In genomic region chr7:155483868-155484325, GRCh38 we compare ENCODE assay signal across 17 cellular contexts. TPM values are rescaled to one million over a fixed set of nuclear protein-coding genes. Genes with fewer than 3 reads are reported as not detected.
DNase-seq lines count a peak whose midpoint lies in the region; ATAC-seq and TF ChIP-seq lines count a peak whose summit lies in the region.
"Had no signal": no experiment of that assay in that cellular context is flagged by ENCODE, and none has a peak within 500 bp of the region (broad histone marks: within the 10 kb centered on the region; RNA-seq: fewer than 3 reads in every experiment).

No MANE protein-coding gene starts in this region.

- no peak overlapping the region for H4K8ac ChIP-seq in neuronal stem cell (ENCODE audit: low read depth, low read length)

- no CpG with 5 or more reads among the region's 16 CpGs for WGBS in neuronal stem cell (ENCODE audit: extremely low coverage in 2 of 2, insufficient read length in 2 of 2, insufficient replicate concordance in 1 of 2), 2 donors

- TF ChIP-seq CTCF in GM10248 (IDR thresholded peaks at IDR 0.05; ENCODE audit: control extremely low read depth, extremely low read depth, low read depth, missing control alignments) = no peak
- no peak for TF ChIP-seq CTCF in glutamatergic neuron (IDR thresholded peaks at IDR 0.05; ENCODE audit: partially characterized antibody, unreplicated experiment)

- H2AK5ac ChIP-seq in neuronal stem cell (ENCODE audit: low read depth, low read length) = peak overlapping the region; percentile 27

- H3K4me1 ChIP-seq in SJCRH30 = peaks cover 14% of the 10 kb centered on the region
- peaks cover 15 to 24% of the 10 kb centered on the region in 2 donors for H3K4me1 ChIP-seq in neuronal stem cell (ENCODE audit: control insufficient read depth in 2 of 2, insufficient read depth in 1 of 2, low read depth in 1 of 2, low read length in 2 of 2)

- peak overlapping the region; percentile 77 for H3K14ac ChIP-seq in neuronal stem cell (ENCODE audit: low read length)

- no peaks in the 10 kb centered on the region for H3K79me1 ChIP-seq in neuronal stem cell (ENCODE audit: low read depth, low read length)

- no peak overlapping the region for H3K9ac ChIP-seq in neuronal stem cell (ENCODE audit: low read depth, low read length, poor library complexity)

- no peak overlapping the region for H4K91ac ChIP-seq in neuronal stem cell (ENCODE audit: low read depth, low read length, poor library complexity)

- H3K4me3 Mint-ChIP-seq in glutamatergic neuron (ENCODE audit: unreplicated experiment) = no peak overlapping the region
- H3K4me3 Mint-ChIP-seq: activated naive CD8-positive, alpha-beta T cell treated with anti-CD3 and anti-CD28 coated beads, Interleukin-2, amount 10 ng/mL, durations not matched to agents 7 days and 5 days; activated T-cell treated with anti-CD3 and anti-CD28 coated beads, Interleukin-2, amount 50 U/mL, for 4 hours had no signal

- POLR2A ChIA-PET in GM10248 (lab: Yijun Ruan, JAX) = no interaction called here

- no peak overlapping the region for H2BK15ac ChIP-seq in neuronal stem cell (ENCODE audit: low read length)

- no peak overlapping the region for H2BK120ac ChIP-seq in neuronal stem cell (ENCODE audit: low read depth, low read length)

- in situ Hi-C loops in KBM-7 (cut with MboI; ENCODE audit: low pct_unique_long_range_greater_than_20kb, low sequenced_read_pairs) = no loop called here

- H3K23ac ChIP-seq in neuronal stem cell (ENCODE audit: low read depth, low read length, poor library complexity) = no peak overlapping the region

- peaks cover 2% of the 10 kb centered on the region for H3K9me3 Mint-ChIP-seq in glutamatergic neuron (ENCODE audit: unreplicated experiment)

- no peak for ATAC-seq in HG03457 (IDR thresholded peaks at IDR 0.05; ENCODE audit: unreplicated experiment)
- ATAC-seq: HepG2 had no signal

- H2BK5ac ChIP-seq in neuronal stem cell (ENCODE audit: low read length) = no peak overlapping the region

- H3K27me3 ChIP-seq in SJCRH30 = no peaks in the 10 kb centered on the region
- peaks cover 0 to 4% (median 0%) of the 10 kb centered on the region in 3 experiments for H3K27me3 ChIP-seq in neuronal stem cell (ENCODE audit: control insufficient read depth in 3 of 3, insufficient read depth in 3 of 3, low read depth in 1 of 3, low read length in 3 of 3)

- H3K9me3 ChIP-seq in SJCRH30 (replicated peaks) = no peaks in the 10 kb centered on the region
- peaks cover 0 to 1% of the 10 kb centered on the region in 2 donors for H3K9me3 ChIP-seq in neuronal stem cell (replicated peaks in 1 of 2; ENCODE audit: control insufficient read depth in 2 of 2, insufficient read depth in 1 of 2, low read depth in 1 of 2, low read length in 2 of 2)

- H3K4me1 Mint-ChIP-seq in glutamatergic neuron (ENCODE audit: low read depth, unreplicated experiment) = peaks cover 9% of the 10 kb centered on the region

- H3K27ac Mint-ChIP-seq in glutamatergic neuron (ENCODE audit: unreplicated experiment) = peak overlapping the region; percentile 28
- H3K27ac Mint-ChIP-seq: activated naive CD8-positive, alpha-beta T cell treated with anti-CD3 and anti-CD28 coated beads, Interleukin-2, amount 10 ng/mL, durations not matched to agents 7 days and 5 days had no signal

- H3K4me3 ChIP-seq in SJCRH30 (no peak overlapping the region), neuronal stem cell (ENCODE audit: low read length in 2 of 2) (no peak overlapping the region)

- H3K27ac ChIP-seq in SJCRH30 (no peak overlapping the region), neuronal stem cell (replicated peaks; ENCODE audit: low read length) (no peak overlapping the region)

- peak overlapping the region; percentile 81 for H3K18ac ChIP-seq in neuronal stem cell (ENCODE audit: low read length)

- H3K4ac ChIP-seq in neuronal stem cell (ENCODE audit: low read length) = no peak overlapping the region

- no peak overlapping the region for H2BK12ac ChIP-seq in neuronal stem cell (ENCODE audit: low read length)

- peak overlapping the region; percentile 65 for H2AFZ ChIP-seq in neuronal stem cell (ENCODE audit: low read length)

- CTCF ChIA-PET in GM10248 (lab: Yijun Ruan, JAX) = no interaction called here

- peak overlapping the region; percentile 15 for H3K4me2 ChIP-seq in neuronal stem cell (ENCODE audit: insufficient read depth, low read length, poor library complexity, severe bottlenecking)

- DNase-seq in GM10248 (ENCODE audit: extremely low spot score) (peak; percentile 3), SJCRH30 (peak; percentile 86 to 87), glutamatergic neuron (no peak), neuronal stem cell (ENCODE audit: low spot score) (no peak), KBM-7 (no peak), HuH-7 (ENCODE audit: low spot score) (no peak)
- DNase-seq in activated CD4-positive, alpha-beta T cell treated with anti-CD3 and anti-CD28 coated beads for 1 hour = no peak
- DNase-seq: activated CD4-positive, alpha-beta T cell treated with anti-CD3 and anti-CD28 coated beads, Interleukin-2, amount 50 U/mL, for 1 hour; activated naive CD8-positive, alpha-beta T cell treated with anti-CD3 and anti-CD28 coated beads, Interleukin-2, amount 10 ng/mL, durations not matched to agents 7 days and 5 days; activated T-cell treated with anti-CD3 and anti-CD28 coated beads, Interleukin-2, amount 50 U/mL, for 4 hours; H7; NCI-H1048; stimulated activated CD4-positive, alpha-beta T cell treated with anti-CD3 and anti-CD28 coated beads, Interleukin-4, amount 100 ng/mL, for 1 hour; T1000 had no signal

- H3K36me3 ChIP-seq in SJCRH30 (no peaks in the 10 kb centered on the region), neuronal stem cell (replicated peaks in 1 of 2; ENCODE audit: control insufficient read depth in 2 of 2, insufficient read depth in 2 of 2, low read length in 2 of 2) (no peaks in the 10 kb centered on the region)

- peaks cover 11% of the 10 kb centered on the region for H3K27me3 Mint-ChIP-seq in glutamatergic neuron (ENCODE audit: unreplicated experiment)

- peaks cover 3% of the 10 kb centered on the region for H3K36me3 Mint-ChIP-seq in glutamatergic neuron (ENCODE audit: unreplicated experiment)
- H3K36me3 Mint-ChIP-seq: activated naive CD8-positive, alpha-beta T cell treated with anti-CD3 and anti-CD28 coated beads, Interleukin-2, amount 10 ng/mL, durations not matched to agents 7 days and 5 days had no signal

RNA-seq across cellular contexts. Expression of gene EN2, which starts 26.0 kb away (rescaled TPM):
- total RNA-seq in SJCRH30 (2014; rRNA removed; shearing (Covaris generic)) = 0.61 and 0.81 TPM in 2 replicates
- total RNA-seq in glutamatergic neuron (ENCODE audit: unreplicated experiment) = 0.20 TPM
- polyA plus RNA-seq in neuronal stem cell (2013, experiment 1 of 2) = not detected
- not detected for polyA plus RNA-seq in neuronal stem cell (2013, experiment 2 of 2)
- total RNA-seq: activated naive CD8-positive, alpha-beta T cell treated with anti-CD3 and anti-CD28 coated beads, Interleukin-2, amount 10 ng/mL, durations not matched to agents 7 days and 5 days; activated T-cell treated with anti-CD3 and anti-CD28 coated beads, Interleukin-2, amount 50 U/mL, for 4 hours; H7; HepG2 had no signal
- polyA plus RNA-seq: BJ, HepG2 had no signal

Comparison
In these comparisons a context has a peak if more than half of its experiments do, and no peak if none do; other contexts are left out.
1. DNase-seq: peak in GM10248 (single experiment) and SJCRH30 (2 of 2); none in glutamatergic neuron (single experiment), neuronal stem cell (single experiment), KBM-7 (single experiment), HuH-7 (single experiment) and activated CD4-positive, alpha-beta T cell treated with anti-CD3 and anti-CD28 coated beads for 1 hour (single experiment).